Comparison of ENCODE assay signal across 8 cellular contexts in the genomic region with DNA sequence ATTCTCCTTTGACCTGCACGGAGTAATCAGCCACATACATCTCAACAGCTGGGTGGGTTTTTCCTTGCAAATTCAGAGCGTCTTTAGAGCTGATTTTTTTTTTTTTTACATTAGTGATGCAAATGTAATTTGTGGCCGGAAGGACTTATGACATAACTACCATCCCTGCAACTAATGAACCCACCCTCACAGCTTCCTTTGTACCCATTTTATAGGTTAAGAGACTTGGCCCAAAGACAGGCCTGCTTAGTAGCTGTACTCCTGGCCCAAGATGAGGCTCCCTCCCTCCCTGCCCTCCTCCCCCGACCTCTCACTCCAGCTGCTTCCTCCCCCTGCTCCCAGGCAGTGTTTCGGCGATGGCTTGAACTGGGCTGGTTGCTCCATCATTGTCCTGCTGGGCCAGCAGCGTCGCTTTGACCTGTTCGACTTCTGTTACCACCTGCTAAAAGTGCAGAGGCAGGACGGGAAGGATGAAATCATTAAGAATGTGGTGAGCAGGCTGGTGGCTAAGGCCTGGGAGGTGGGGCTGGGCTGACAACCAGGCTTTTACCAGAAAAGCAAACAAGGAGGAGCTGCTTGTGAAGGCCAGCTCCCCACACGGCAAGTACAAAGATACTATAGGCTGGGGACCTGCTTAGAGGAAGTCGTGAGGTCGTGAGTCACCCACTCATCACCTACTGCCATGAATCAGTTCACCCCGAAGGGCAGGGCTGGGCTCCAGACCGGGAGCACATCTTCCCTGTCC.
A peak's percentile ranks its signal among the peaks of the same experiment; 100 is the strongest.
DNase-seq lines count a peak whose midpoint lies in the region; ATAC-seq, FAIRE-seq and TF ChIP-seq lines count a peak whose summit lies in the region.

No MANE protein-coding gene starts in this region.

- peaks cover 16% of the 10 kb centered on the region for H3K4me1 Mint-ChIP-seq in activated T-helper 2 cell treated with anti-CD3 and anti-CD28 coated beads, Interferon-gamma antibody, Interleukin-2, Interleukin-4, amounts not matched to agents 10 μg/mL and 5 μg/mL and 100 μg/mL, durations not matched to agents 14 hours and 24 hours and 36 hours (ENCODE audit: low read depth)

- H3K4me3 ChIP-seq in kidney (ENCODE audit: low read length in 2 of 2): no peak overlapping the region

- no peaks in the 10 kb centered on the region for H3K9me3 ChIP-seq in kidney (ENCODE audit: control insufficient read depth in 1 of 2, low read length in 2 of 2)

- no peak overlapping the region for H3K4me3 Mint-ChIP-seq in activated T-helper 2 cell treated with anti-CD3 and anti-CD28 coated beads, Interferon-gamma antibody, Interleukin-2, Interleukin-4, amounts not matched to agents 10 μg/mL and 5 μg/mL and 100 μg/mL, durations not matched to agents 14 hours and 24 hours and 36 hours (ENCODE audit: low read depth)

- FAIRE-seq in kidney (lab: Jason Lieb, UNC): no peak

- ATAC-seq in GM21786 (IDR thresholded peaks at IDR 0.05; ENCODE audit: unreplicated experiment): no peak

- no peaks in the 10 kb centered on the region for H3K27me3 Mint-ChIP-seq in activated T-helper 2 cell treated with anti-CD3 and anti-CD28 coated beads, Interferon-gamma antibody, Interleukin-2, Interleukin-4, amounts not matched to agents 10 μg/mL and 5 μg/mL and 100 μg/mL, durations not matched to agents 14 hours and 24 hours and 36 hours (ENCODE audit: low read depth)

- H3K27ac Mint-ChIP-seq in activated T-helper 2 cell treated with anti-CD3 and anti-CD28 coated beads, Interferon-gamma antibody, Interleukin-2, Interleukin-4, amounts not matched to agents 10 μg/mL and 5 μg/mL and 100 μg/mL, durations not matched to agents 14 hours and 24 hours and 36 hours: peak overlapping the region; percentile 96

- TF ChIP-seq CTCF in kidney (IDR thresholded peaks at IDR 0.05; ENCODE audit: borderline replicate concordance, extremely low read depth, insufficient read depth): no peak

- H3K9me3 Mint-ChIP-seq in activated T-helper 2 cell treated with anti-CD3 and anti-CD28 coated beads, Interferon-gamma antibody, Interleukin-2, Interleukin-4, amounts not matched to agents 10 μg/mL and 5 μg/mL and 100 μg/mL, durations not matched to agents 14 hours and 24 hours and 36 hours: no peaks in the 10 kb centered on the region

- intact Hi-C loops in activated T-helper 2 cell treated with anti-CD3 and anti-CD28 coated beads, Interferon-gamma antibody, Interleukin-2, Interleukin-4, amounts not matched to agents 10 μg/mL and 5 μg/mL and 100 μg/mL, durations not matched to agents 14 hours and 24 hours and 36 hours (cut with micrococcal nuclease): loop anchor here (5.0 kb wide), 2 partner anchors 38 to 72 kb away; a partner anchor contains a TSS
- intact Hi-C loops in kidney (cut with DNase I): no loop called here

- no peak overlapping the region for H3K9ac ChIP-seq in kidney (ENCODE audit: low read length in 2 of 2)

- peaks cover 70% of the 10 kb centered on the region for H3K36me3 Mint-ChIP-seq in activated T-helper 2 cell treated with anti-CD3 and anti-CD28 coated beads, Interferon-gamma antibody, Interleukin-2, Interleukin-4, amounts not matched to agents 10 μg/mL and 5 μg/mL and 100 μg/mL, durations not matched to agents 14 hours and 24 hours and 36 hours (ENCODE audit: low read depth)

- H3K27ac ChIP-seq in kidney (ENCODE audit: low read depth in 2 of 2, low read length in 2 of 2): no peak overlapping the region

- H3K4me1 ChIP-seq in kidney (ENCODE audit: control insufficient read depth in 1 of 2, insufficient read depth in 1 of 2, low read depth in 1 of 2, low read length in 2 of 2): no peaks in the 10 kb centered on the region

- H3K36me3 ChIP-seq in kidney (ENCODE audit: control insufficient read depth in 1 of 2, insufficient read depth in 2 of 2, low read length in 2 of 2): peaks cover 25 to 46% of the 10 kb centered on the region in 2 donors

- DNase-seq in A172 (ENCODE audit: low spot score) (peak; percentile 99), NAMALWA (ENCODE audit: low spot score) (peak; percentile 14), kidney (peak; percentile 70), NCI-H1105 treated with DMSO at 0.1 percent for 48 hours (lab: John Stamatoyannopoulos, UW) (no peak), NCI-H1436 treated with DMSO at 0.1 percent for 48 hours (lab: John Stamatoyannopoulos, UW) (no peak)
- peak; percentile 42 for DNase-seq in activated T-helper 2 cell treated with anti-CD3 and anti-CD28 coated beads, Interferon-gamma antibody, Interleukin-2, Interleukin-4, amounts not matched to agents 10 μg/mL and 5 μg/mL and 100 μg/mL, durations not matched to agents 14 hours and 24 hours and 36 hours (ENCODE audit: low spot score)
- peak; percentile 56 for DNase-seq in stimulated activated CD8-positive, alpha-beta memory T cell treated with anti-CD3 and anti-CD28 coated beads, Interleukin-4, amount 100 ng/mL, for 24 hours (ENCODE audit: low read depth)

Comparison
In these comparisons a context has a peak if more than half of its experiments do, and no peak if none do; other contexts are left out.
1. DNase-seq: peak in A172 (single experiment), NAMALWA (single experiment), activated T-helper 2 cell treated with anti-CD3 and anti-CD28 coated beads, Interferon-gamma antibody, Interleukin-2, Interleukin-4, amounts not matched to agents 10 μg/mL and 5 μg/mL and 100 μg/mL, durations not matched to agents 14 hours and 24 hours and 36 hours (single experiment), kidney (single experiment) and stimulated activated CD8-positive, alpha-beta memory T cell treated with anti-CD3 and anti-CD28 coated beads, Interleukin-4, amount 100 ng/mL, for 24 hours (single experiment); none in NCI-H1105 treated with DMSO at 0.1 percent for 48 hours (single experiment) and NCI-H1436 treated with DMSO at 0.1 percent for 48 hours (single experiment).